1 cellular context compared by ENCODE assay signal in genomic region chr14:24271134-24271833, GRCh38.
TF ChIP-seq lines count a peak whose summit lies in the region.

TSS of gene RABGGTA (minus strand) at chr14:24271597. CDS start at chr14:24271115, 482 bp downstream.

TF ChIP-seq in HepG2, 621 proteins besides CTCF, POLR2A, EP300 and RAD21 (continued from another document and continues in another):
- TF ChIP-seq HNF1A (IDR thresholded peaks at IDR 0.05; ENCODE audit: low read depth): peak; percentile 46; the same call in 1 of the 2 replicates
- peak; percentile 96 for TF ChIP-seq HNF1A (CRISPR knock-in tag; IDR thresholded peaks at IDR 0.05; ENCODE audit: borderline replicate concordance)
- TF ChIP-seq HNRNPH1 (optimal IDR thresholded peaks at IDR 0.05; ENCODE audit: low read depth, low read length): no peak
- no peak for TF ChIP-seq TCF12 (IDR thresholded peaks at IDR 0.05)
- TF ChIP-seq TCF12 (CRISPR knock-in tag; IDR thresholded peaks at IDR 0.05): peak; percentile 100
- TF ChIP-seq MEIS1 (CRISPR knock-in tag; IDR thresholded peaks at IDR 0.05; ENCODE audit: borderline replicate concordance): peak; percentile 99
- TF ChIP-seq GATAD1 (CRISPR knock-in tag; IDR thresholded peaks at IDR 0.05): peak; percentile 95
- peak; percentile 99 for TF ChIP-seq ZNF776 (CRISPR knock-in tag; IDR thresholded peaks at IDR 0.05)
- TF ChIP-seq ZBTB7B (CRISPR knock-in tag; IDR thresholded peaks at IDR 0.05): peak; percentile 99
- peak; percentile 97 for TF ChIP-seq ZFP37 (CRISPR knock-in tag; IDR thresholded peaks at IDR 0.05; ENCODE audit: borderline replicate concordance)
- TF ChIP-seq BRCA1 (CRISPR knock-in tag; IDR thresholded peaks at IDR 0.05): peak; percentile 98
- peak; percentile 96 for TF ChIP-seq ZNF142 (CRISPR knock-in tag; IDR thresholded peaks at IDR 0.05)
- TF ChIP-seq ZNF281 (CRISPR knock-in tag; IDR thresholded peaks at IDR 0.05; ENCODE audit: borderline replicate concordance): peak; percentile 91
- TF ChIP-seq SALL2 (CRISPR knock-in tag; IDR thresholded peaks at IDR 0.05): peak; percentile 100
- peak; percentile 100 for TF ChIP-seq ZNF451 (CRISPR knock-in tag; IDR thresholded peaks at IDR 0.05)
- peak; percentile 100 for TF ChIP-seq ZMAT3 (CRISPR knock-in tag; conservative IDR thresholded peaks at IDR 0.05)
- TF ChIP-seq ZNF10 (CRISPR knock-in tag; IDR thresholded peaks at IDR 0.05; ENCODE audit: borderline replicate concordance, low read depth): peak; percentile 29; the same call in 1 of the 2 replicates
- peak; percentile 97 to 100 for TF ChIP-seq KLF16 (CRISPR knock-in tag; IDR thresholded peaks at IDR 0.05)
- TF ChIP-seq PRDM10 (CRISPR knock-in tag; IDR thresholded peaks at IDR 0.05; ENCODE audit: low read depth): peak; percentile 93
- no peak for TF ChIP-seq GTF2F1 (IDR thresholded peaks at IDR 0.05; ENCODE audit: low read length)
- TF ChIP-seq NFYC (CRISPR knock-in tag; IDR thresholded peaks at IDR 0.05): peak; percentile 68; the same call in 1 of the 2 replicates
- peak; percentile 100 for TF ChIP-seq ZNF431 (CRISPR knock-in tag; IDR thresholded peaks at IDR 0.05; ENCODE audit: borderline replicate concordance, low read depth)
- no peak for TF ChIP-seq ZFYVE20 (CRISPR knock-in tag; IDR thresholded peaks at IDR 0.05; ENCODE audit: borderline replicate concordance, low read depth)
- TF ChIP-seq RARG (CRISPR knock-in tag; IDR thresholded peaks at IDR 0.05; ENCODE audit: low read depth): peak; percentile 69; the same call in 1 of the 2 replicates
- TF ChIP-seq REXO4 (CRISPR knock-in tag; IDR thresholded peaks at IDR 0.05; ENCODE audit: borderline replicate concordance): peak; percentile 93
- no peak for TF ChIP-seq MBNL3 (CRISPR knock-in tag; conservative IDR thresholded peaks at IDR 0.05)
- peak; percentile 98 for TF ChIP-seq MED1 (CRISPR knock-in tag; IDR thresholded peaks at IDR 0.05)
- TF ChIP-seq TERF1 (CRISPR knock-in tag; IDR thresholded peaks at IDR 0.05): peak; percentile 31; the same call in 1 of the 2 replicates
- TF ChIP-seq ZNF121 (CRISPR knock-in tag; IDR thresholded peaks at IDR 0.05): peak; percentile 84; the same call in 1 of the 2 replicates
- peak; percentile 99 for TF ChIP-seq ZNF674 (CRISPR knock-in tag; IDR thresholded peaks at IDR 0.05; ENCODE audit: low read depth)
- peak; percentile 93 for TF ChIP-seq CCAR2 (optimal IDR thresholded peaks at IDR 0.05; ENCODE audit: low read depth, low read length)
- TF ChIP-seq YY1 (IDR thresholded peaks at IDR 0.05; ENCODE audit: insufficient read depth, insufficient replicate concordance, low read depth, low read length): peak; percentile 90
- TF ChIP-seq SNRNP70 (IDR thresholded peaks at IDR 0.05; ENCODE audit: low read depth, low read length): no peak
- TF ChIP-seq RFX3 (CRISPR knock-in tag; IDR thresholded peaks at IDR 0.05): no peak; the same call in 1 of the 2 replicates
- TF ChIP-seq ZNF879 (CRISPR knock-in tag; IDR thresholded peaks at IDR 0.05): peak; percentile 98
- peak; percentile 100 for TF ChIP-seq CSRNP1 (CRISPR knock-in tag; IDR thresholded peaks at IDR 0.05)
- TF ChIP-seq ZNF710 (CRISPR knock-in tag; IDR thresholded peaks at IDR 0.05; ENCODE audit: borderline replicate concordance): peak; percentile 97
- peak; percentile 98 for TF ChIP-seq AGO2 (optimal IDR thresholded peaks at IDR 0.05; ENCODE audit: low read depth, low read length)
- peak; percentile 88; the same call in 1 of the 2 replicates for TF ChIP-seq ZNF572 (CRISPR knock-in tag; IDR thresholded peaks at IDR 0.05)
- TF ChIP-seq ZNF207 (IDR thresholded peaks at IDR 0.05; ENCODE audit: borderline replicate concordance): no peak
- peak; percentile 95 for TF ChIP-seq ZNF251 (CRISPR knock-in tag; IDR thresholded peaks at IDR 0.05)
